ENCODE assay signal across 20 cellular contexts in the genomic region with DNA sequence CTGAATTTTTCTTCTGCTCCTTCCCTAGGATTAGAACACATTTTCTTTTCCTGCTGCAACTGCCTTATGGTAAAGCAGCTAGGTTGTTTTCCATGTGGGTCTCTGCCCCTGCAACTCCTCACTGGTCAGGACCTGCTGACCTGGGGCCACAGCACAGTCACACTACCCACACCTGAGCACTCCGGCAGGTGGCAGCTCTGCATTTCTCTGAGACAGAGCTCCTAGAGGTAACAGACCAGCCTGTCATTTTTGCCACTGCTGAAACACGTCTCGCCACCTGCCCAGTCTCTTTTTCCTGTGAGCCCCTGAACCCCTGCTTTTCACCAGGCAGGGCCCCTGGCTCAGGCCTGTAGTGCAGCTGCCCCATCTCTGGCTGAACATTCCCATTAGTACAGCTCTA.
"Had no signal": no experiment of that assay in that cellular context is flagged by ENCODE, and none has a peak within 500 bp of the region (broad histone marks: within the 10 kb centered on the region; RNA-seq: fewer than 3 reads in every experiment).

No MANE protein-coding gene starts in this region.

- H3K9me3 Mint-ChIP-seq: activated CD4-positive, alpha-beta memory T cell treated with anti-CD3 and anti-CD28 coated beads, Interleukin-2, amount 10 ng/mL, durations not matched to agents 7 days and 5 days; activated naive CD4-positive, alpha-beta T cell treated with anti-CD3 and anti-CD28 coated beads, Interleukin-2, amount 10 ng/mL, durations not matched to agents 7 days and 5 days had no signal

- H3K27me3 ChIP-seq: heart left ventricle, tibial artery had no signal

- H3K4me3 Mint-ChIP-seq: activated CD4-positive, alpha-beta memory T cell treated with anti-CD3 and anti-CD28 coated beads, Interleukin-2, amount 10 ng/mL, durations not matched to agents 7 days and 5 days; activated naive CD4-positive, alpha-beta T cell treated with anti-CD3 and anti-CD28 coated beads, Interleukin-2, amount 10 ng/mL, durations not matched to agents 7 days and 5 days; activated T-cell treated with anti-CD3 and anti-CD28 coated beads, Interleukin-2, amount 50 U/mL, for 72 hours; naive thymus-derived CD4-positive, alpha-beta T cell; neural crest cell; stimulated activated effector memory CD8-positive, alpha-beta T cell treated with anti-CD3 and anti-CD28 coated beads, Interleukin-12 subunit alpha, Interleukin-12 subunit beta, amount 100 ng/mL, for 72 hours; stimulated activated naive CD8-positive, alpha-beta T cell treated with anti-CD3 and anti-CD28 coated beads, Interleukin-15, amount 100 ng/mL, for 72 hours had no signal

- H3K4me3 ChIP-seq: heart left ventricle, lower lobe of right lung, tibial artery had no signal

- H3K9me3 ChIP-seq: lower lobe of right lung had no signal

- H3K27me3 Mint-ChIP-seq: activated CD4-positive, alpha-beta memory T cell treated with anti-CD3 and anti-CD28 coated beads, Interleukin-2, amount 10 ng/mL, durations not matched to agents 7 days and 5 days; activated naive CD4-positive, alpha-beta T cell treated with anti-CD3 and anti-CD28 coated beads, Interleukin-2, amount 10 ng/mL, durations not matched to agents 7 days and 5 days had no signal

- H3K4me1 ChIP-seq: heart left ventricle, lower lobe of right lung had no signal

- ATAC-seq: activated T-cell treated with anti-CD3 and anti-CD28 coated beads, Interleukin-2, amount 50 U/mL, for 72 hours; heart left ventricle; naive thymus-derived CD4-positive, alpha-beta T cell; sciatic nerve; stimulated activated effector memory CD8-positive, alpha-beta T cell treated with anti-CD3 and anti-CD28 coated beads, Interleukin-12 subunit alpha, Interleukin-12 subunit beta, amount 100 ng/mL, for 72 hours; stimulated activated naive CD8-positive, alpha-beta T cell treated with anti-CD3 and anti-CD28 coated beads, Interleukin-15, amount 100 ng/mL, for 72 hours had no signal

- H3K4me1 Mint-ChIP-seq: activated naive CD4-positive, alpha-beta T cell treated with anti-CD3 and anti-CD28 coated beads, Interleukin-2, amount 10 ng/mL, durations not matched to agents 7 days and 5 days; neural crest cell; stimulated activated effector memory CD8-positive, alpha-beta T cell treated with anti-CD3 and anti-CD28 coated beads, Interleukin-12 subunit alpha, Interleukin-12 subunit beta, amount 100 ng/mL, for 72 hours; stimulated activated naive CD8-positive, alpha-beta T cell treated with anti-CD3 and anti-CD28 coated beads, Interleukin-15, amount 100 ng/mL, for 72 hours had no signal

- H3K36me3 Mint-ChIP-seq: activated naive CD4-positive, alpha-beta T cell treated with anti-CD3 and anti-CD28 coated beads, Interleukin-2, amount 10 ng/mL, durations not matched to agents 7 days and 5 days; stimulated activated effector memory CD8-positive, alpha-beta T cell treated with anti-CD3 and anti-CD28 coated beads, Interleukin-12 subunit alpha, Interleukin-12 subunit beta, amount 100 ng/mL, for 72 hours had no signal

- H3K27ac ChIP-seq: epithelial cell of prostate, heart left ventricle, lower lobe of right lung, tibial artery had no signal

- DNase-seq: activated CD4-positive, alpha-beta memory T cell treated with anti-CD3 and anti-CD28 coated beads, Interleukin-2, amount 10 ng/mL, durations not matched to agents 7 days and 5 days; activated CD4-positive, alpha-beta T cell treated with anti-CD3 and anti-CD28 coated beads for 48 hours; activated effector memory CD4-positive, alpha-beta T cell treated with Interleukin-2 at 50 U/mL for 16 hours; activated naive CD4-positive, alpha-beta T cell treated with anti-CD3 and anti-CD28 coated beads, Interleukin-2, amount 10 ng/mL, durations not matched to agents 7 days and 5 days; activated T-cell treated with anti-CD3 and anti-CD28 coated beads, Interleukin-2, amount 50 U/mL, for 72 hours; amygdala; cortex of kidney; lower lobe of right lung; naive thymus-derived CD4-positive, alpha-beta T cell; occipital lobe; small intestine; stimulated activated CD4-positive, alpha-beta T cell treated with anti-CD3 and anti-CD28 coated beads, Interleukin-2, amount 100 ng/mL, for 24 hours; stimulated activated naive CD8-positive, alpha-beta T cell treated with anti-CD3 and anti-CD28 coated beads, Interleukin-15, amount 100 ng/mL, for 72 hours; T1000; tibial artery had no signal

- H3K36me3 ChIP-seq: heart left ventricle, lower lobe of right lung, tibial artery had no signal

- H3K27ac Mint-ChIP-seq: activated CD4-positive, alpha-beta memory T cell treated with anti-CD3 and anti-CD28 coated beads, Interleukin-2, amount 10 ng/mL, durations not matched to agents 7 days and 5 days; activated naive CD4-positive, alpha-beta T cell treated with anti-CD3 and anti-CD28 coated beads, Interleukin-2, amount 10 ng/mL, durations not matched to agents 7 days and 5 days; activated T-cell treated with anti-CD3 and anti-CD28 coated beads, Interleukin-2, amount 50 U/mL, for 72 hours; naive thymus-derived CD4-positive, alpha-beta T cell; stimulated activated effector memory CD8-positive, alpha-beta T cell treated with anti-CD3 and anti-CD28 coated beads, Interleukin-12 subunit alpha, Interleukin-12 subunit beta, amount 100 ng/mL, for 72 hours; stimulated activated naive CD8-positive, alpha-beta T cell treated with anti-CD3 and anti-CD28 coated beads, Interleukin-15, amount 100 ng/mL, for 72 hours had no signal
